In the genomic region with DNA sequence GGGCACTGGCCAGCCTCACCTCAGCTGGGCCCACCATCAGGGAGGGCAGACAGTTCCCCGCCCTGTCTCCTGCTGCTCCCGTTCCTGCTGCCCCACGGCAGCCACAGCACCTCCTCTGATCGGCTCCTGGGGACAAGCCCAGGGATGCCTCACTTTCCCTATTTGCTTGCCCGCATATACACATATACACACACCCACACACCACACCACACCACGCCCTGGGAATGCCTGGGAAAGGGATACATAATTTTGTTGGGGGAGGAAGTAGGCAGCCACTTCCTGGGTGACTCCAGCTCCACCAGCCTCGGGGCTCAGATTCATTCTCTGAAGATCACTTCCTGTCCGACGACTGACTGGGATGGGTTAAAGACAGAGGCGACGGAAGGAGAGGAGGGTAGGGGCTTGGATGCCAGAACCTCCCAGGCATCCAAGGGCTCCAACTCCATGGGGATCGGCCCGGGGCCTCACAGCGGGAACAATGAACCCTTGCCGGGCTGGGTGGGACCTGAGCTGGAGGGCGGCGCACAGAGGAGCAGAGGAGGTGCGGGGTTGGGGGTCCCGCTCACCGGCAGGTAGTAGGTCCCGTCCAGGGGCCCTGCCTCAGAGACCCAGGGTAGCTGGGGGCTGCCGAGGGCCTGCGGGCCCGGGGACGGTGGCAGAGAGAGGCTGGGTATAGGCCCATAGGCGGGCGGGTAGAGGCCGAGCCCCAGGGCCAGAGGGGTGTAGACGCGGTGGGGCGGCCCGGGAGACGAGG, we compare ENCODE assay signal across 8 cellular contexts. TPM values are rescaled to one million over a fixed set of nuclear protein-coding genes. Genes with fewer than 3 reads are reported as not detected.
DNase-seq lines count a peak whose midpoint lies in the region; ATAC-seq lines count a peak whose summit lies in the region.

No MANE protein-coding gene starts in this region.

- DNase-seq in A172 (ENCODE audit: low spot score) (peak; percentile 81), T-cell (no peak), immature natural killer cell (no peak), NOMO-1 (lab: John Stamatoyannopoulos, UW; ENCODE audit: unreplicated experiment in 2 of 2) (no peak), SKM-1 treated with dmso at 0.1 percent for 144 hours (lab: John Stamatoyannopoulos, UW; ENCODE audit: unreplicated experiment) (no peak), SHP77 treated with DMSO at 0.1 percent for 48 hours (lab: John Stamatoyannopoulos, UW) (no peak)

- ATAC-seq in GM21528 (IDR thresholded peaks at IDR 0.05; ENCODE audit: low FRiP score, unreplicated experiment) (peak; percentile 2), T-cell (replicated peaks in 1 of 4) (peak in 2 of 4 experiments; percentile 0 to 14), HG03025 (IDR thresholded peaks at IDR 0.05; ENCODE audit: low FRiP score, unreplicated experiment) (no peak)

- H3K36me3 Mint-ChIP-seq in T-cell (no peaks in the 10 kb centered on the region), immature natural killer cell (no peaks in the 10 kb centered on the region)

- no peaks in the 10 kb centered on the region for H3K27me3 Mint-ChIP-seq in T-cell
- peaks cover 15 to 17% (median 17%) of the 10 kb centered on the region in 3 donors for H3K27me3 Mint-ChIP-seq in immature natural killer cell (ENCODE audit: low read depth in 3 of 3)

- POLR2A ChIA-PET in T-cell (lab: Charles Lee), result no interaction called here

- H3K4me1 Mint-ChIP-seq in T-cell (peaks cover 33 to 44% (median 43%) of the 10 kb centered on the region in 3 donors), immature natural killer cell (peaks cover 41 to 53% of the 10 kb centered on the region in 2 donors)

- H3K9me3 Mint-ChIP-seq in T-cell, result no peaks in the 10 kb centered on the region
- no peaks in the 10 kb centered on the region for H3K9me3 Mint-ChIP-seq in immature natural killer cell

- H3K27ac Mint-ChIP-seq in T-cell (peak overlapping the region; percentile 72 to 89), immature natural killer cell (peak overlapping the region; percentile 86 to 96 (median 92))

- peak overlapping the region; percentile 77 to 89 (median 81) for H3K4me3 Mint-ChIP-seq in T-cell
- H3K4me3 Mint-ChIP-seq in immature natural killer cell, result peak overlapping the region; percentile 55 to 84 (median 77)

- CTCF ChIA-PET in T-cell (lab: Charles Lee), result interaction anchor here (0.5 to 1.4 kb wide), 5 partner anchors 11 to 50 kb away, joined by 3 to 6 read pairs (median 4); partner anchors contain the start of gene SPATA24 (in 2 of the 2)

RNA-seq across cellular contexts. Expression of gene MZB1, which starts 2.0 kb away (rescaled TPM):
- not detected in 2 replicates for total RNA-seq in A172 (2014; rRNA removed; shearing (Covaris generic))
- total RNA-seq in T-cell, result 1 to 10 TPM; 2.2 to 6.5 (median 5.0) TPM
- polyA plus RNA-seq in immature natural killer cell, result 1 to 10 TPM; 1.3 to 2.9 (median 2.8) TPM

RNA-seq across cellular contexts. Expression of gene PROB1, which starts 3.2 kb away (rescaled TPM):
- 0.17 and 0.53 TPM in 2 replicates for total RNA-seq in A172 (2014; rRNA removed; shearing (Covaris generic))
- total RNA-seq in T-cell, result 1 to 10 TPM in 3 of 5 donors, under 1 TPM in 2; 0.58 to 1.7 (median 1.5) TPM
- 1 to 10 TPM in 1 of 3 donors, under 1 TPM in 1, not detected in 1; 0.39 to 1.4 TPM for polyA plus RNA-seq in immature natural killer cell

RNA-seq across cellular contexts. Expression of gene SLC23A1, which starts 8.7 kb away (rescaled TPM):
- total RNA-seq in A172 (2014; rRNA removed; shearing (Covaris generic)), result not detected in 2 replicates
- total RNA-seq in T-cell, result under 1 TPM in 2 of 5 donors, not detected in 3; 0.15 to 0.86 TPM
- under 1 TPM in 1 of 3 donors, not detected in 2; 0.19 TPM for polyA plus RNA-seq in immature natural killer cell

RNA-seq across cellular contexts. Expression of gene SPATA24, which starts 12.1 kb away (rescaled TPM):
- 9.9 and 18.7 TPM in 2 replicates for total RNA-seq in A172 (2014; rRNA removed; shearing (Covaris generic))
- 1 to 10 TPM; 3.6 to 9.0 (median 4.8) TPM for total RNA-seq in T-cell
- polyA plus RNA-seq in immature natural killer cell, result 1 to 10 TPM in 2 of 3 donors, not detected in 1; 4.5 to 5.6 TPM

RNA-seq across cellular contexts. Expression of gene DNAJC18, which starts 47.6 kb away (rescaled TPM):
- 6.4 and 8.2 TPM in 2 replicates for total RNA-seq in A172 (2014; rRNA removed; shearing (Covaris generic))
- 1 to 10 TPM; 4.7 to 7.2 (median 6.4) TPM for total RNA-seq in T-cell
- 1 to 10 TPM in 2 of 3 donors, not detected in 1; 3.7 to 4.3 TPM for polyA plus RNA-seq in immature natural killer cell
